In the genomic region with DNA sequence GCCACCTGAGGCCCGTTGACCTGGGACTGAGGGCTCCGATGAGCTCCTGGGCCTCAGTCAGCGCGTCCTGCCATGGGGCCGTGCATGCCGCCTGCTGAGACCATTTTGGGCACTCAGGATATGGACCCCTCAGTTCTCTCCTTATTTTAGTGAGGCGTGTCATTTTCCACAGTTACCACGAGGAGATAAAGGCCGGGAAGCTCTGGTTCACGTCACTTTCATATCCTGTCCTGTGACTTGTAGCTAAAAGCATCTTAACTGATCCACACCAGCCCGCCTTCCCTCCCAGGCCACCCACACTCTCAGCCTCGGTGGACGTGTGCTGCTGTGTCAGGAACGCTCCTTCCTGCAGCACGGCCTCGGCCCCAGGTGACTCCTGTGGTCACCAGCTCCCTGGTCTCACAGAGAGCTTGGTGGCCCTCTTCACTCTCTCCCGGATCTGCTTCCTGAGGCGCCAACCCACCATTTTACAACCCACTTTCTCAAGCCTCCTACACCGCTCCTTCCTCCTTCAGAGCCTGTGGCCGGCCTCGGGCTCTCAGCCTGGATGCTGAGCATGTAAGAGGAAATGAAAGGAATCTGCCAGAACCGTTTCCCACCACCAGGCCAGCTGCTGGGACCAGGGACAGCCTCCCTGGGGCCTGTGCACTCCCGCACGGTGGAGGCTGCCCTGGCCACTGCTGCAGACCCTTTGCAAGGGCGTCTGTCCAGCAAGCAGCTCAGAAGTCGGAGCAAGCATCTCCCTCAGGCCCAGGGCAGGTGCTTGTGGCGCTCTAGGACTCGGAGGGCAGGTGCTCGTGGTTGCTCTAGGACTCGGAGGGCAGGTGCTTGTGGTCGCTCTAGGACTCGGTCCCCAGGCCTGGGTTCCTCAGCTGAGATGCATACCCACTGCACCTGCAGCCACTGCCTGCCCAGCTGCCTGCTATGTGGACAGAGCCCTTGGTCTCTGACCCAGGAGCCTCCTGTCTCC, we compare ENCODE assay signal across 13 cellular contexts. TPM values are rescaled to one million over a fixed set of nuclear protein-coding genes. Genes with fewer than 3 reads are reported as not detected.
DNase-seq lines count a peak whose midpoint lies in the region; ATAC-seq and TF ChIP-seq lines count a peak whose summit lies in the region.
"Had no signal": no experiment of that assay in that cellular context is flagged by ENCODE, and none has a peak within 500 bp of the region (broad histone marks: within the 10 kb centered on the region; RNA-seq: fewer than 3 reads in every experiment).

No MANE protein-coding gene starts in this region.

- no peak for TF ChIP-seq CTCF in activated CD8-positive, alpha-beta T cell treated with anti-CD3 and anti-CD28 coated beads for 36 hours (IDR thresholded peaks at IDR 0.05)
- no peak for TF ChIP-seq CTCF in neural crest cell (conservative IDR thresholded peaks at IDR 0.05)
- TF ChIP-seq CTCF in GM23338 (conservative IDR thresholded peaks at IDR 0.05; ENCODE audit: low read depth in 2 of 2), result no peak

- H3F3A ChIP-seq in GM23338 (replicated peaks; ENCODE audit: low read depth), result no peaks in the 10 kb centered on the region

- peaks cover 65% of the 10 kb centered on the region for H3K4me1 Mint-ChIP-seq in activated CD4-positive, alpha-beta T cell treated with anti-CD3 and anti-CD28 coated beads, Interleukin-2, amount 10 ng/mL, durations not matched to agents 7 days and 5 days
- H3K4me1 Mint-ChIP-seq in activated CD8-positive, alpha-beta T cell treated with anti-CD3 and anti-CD28 coated beads for 36 hours (ENCODE audit: low read depth), result peaks cover 63% of the 10 kb centered on the region
- H3K4me1 Mint-ChIP-seq in neural crest cell, result peaks cover 42% of the 10 kb centered on the region
- H3K4me1 Mint-ChIP-seq in GM23338, result peaks cover 16% of the 10 kb centered on the region
- H3K4me1 Mint-ChIP-seq: memory B cell had no signal

- CTCF ChIA-PET in activated CD4-positive, alpha-beta T cell treated with anti-CD3 and anti-CD28 coated beads, Interleukin-2, amount 10 ng/mL, durations not matched to agents 7 days and 5 days (lab: Charles Lee), result interaction anchor here (0.9 to 4.1 kb wide), 5 partner anchors 9 to 84 kb away, joined by 3 to 22 read pairs (median 4); a partner anchor contains a TSS
- CTCF ChIA-PET in activated CD8-positive, alpha-beta T cell treated with anti-CD3 and anti-CD28 coated beads for 36 hours (lab: Charles Lee), result interaction anchor here (1.0 to 1.8 kb wide), 4 partner anchors 14 to 92 kb away, joined by 5 to 7 read pairs (median 5); a partner anchor contains a TSS

- no peak overlapping the region for H2AFZ ChIP-seq in GM23338
- H2AFZ ChIP-seq: parathyroid adenoma had no signal

- no peaks in the 10 kb centered on the region for H3K9me2 ChIP-seq in GM23338 (ENCODE audit: insufficient read depth)

- no peak overlapping the region for H3K4me3 ChIP-seq in GM23338
- H3K4me3 ChIP-seq: SJCRH30 had no signal

- H3K36me3 ChIP-seq in GM23338 (ENCODE audit: insufficient read depth), result no peaks in the 10 kb centered on the region
- H3K36me3 ChIP-seq: SJCRH30 had no signal

- no peaks in the 10 kb centered on the region for H3K27me3 Mint-ChIP-seq in activated CD4-positive, alpha-beta T cell treated with anti-CD3 and anti-CD28 coated beads, Interleukin-2, amount 10 ng/mL, durations not matched to agents 7 days and 5 days
- no peaks in the 10 kb centered on the region for H3K27me3 Mint-ChIP-seq in activated CD8-positive, alpha-beta T cell treated with anti-CD3 and anti-CD28 coated beads for 36 hours
- H3K27me3 Mint-ChIP-seq in neural crest cell (ENCODE audit: low read depth), result no peaks in the 10 kb centered on the region
- peaks cover 10% of the 10 kb centered on the region for H3K27me3 Mint-ChIP-seq in GM23338 (ENCODE audit: insufficient read depth, low read depth, poor library complexity)
- H3K27me3 Mint-ChIP-seq: memory B cell had no signal

- H3K79me2 ChIP-seq in GM23338 (replicated peaks; ENCODE audit: insufficient read depth), result no peaks in the 10 kb centered on the region
- H3K79me2 ChIP-seq: parathyroid adenoma had no signal

- no peaks in the 10 kb centered on the region for H3K4me1 ChIP-seq in GM23338 (ENCODE audit: insufficient read depth)

- H3K4me2 ChIP-seq in GM23338, result no peak overlapping the region

- intact Hi-C loops in activated CD8-positive, alpha-beta T cell treated with anti-CD3 and anti-CD28 coated beads for 36 hours (cut with micrococcal nuclease), result no loop called here

- H3K27ac ChIP-seq in GM23338 (ENCODE audit: low read depth), result no peak overlapping the region
- H3K27ac ChIP-seq: parathyroid adenoma, SJCRH30 had no signal

- DNase-seq in activated CD4-positive, alpha-beta T cell treated with anti-CD3 and anti-CD28 coated beads, Interleukin-2, amount 10 ng/mL, durations not matched to agents 7 days and 5 days, result no peak
- no peak for DNase-seq in activated CD4-positive, alpha-beta T cell treated with anti-CD3 and anti-CD28 coated beads, Interleukin-2, amount 50 U/mL, for 1 hour
- DNase-seq in NCI-H146 treated with DMSO at 0.1 percent for 48 hours (lab: John Stamatoyannopoulos, UW; ENCODE audit: unreplicated experiment) (peak; percentile 42), neural crest cell (ENCODE audit: low read depth, low spot score) (no peak), Kasumi-1 (lab: John Stamatoyannopoulos, UW) (no peak), GM23338 (ENCODE audit: low spot score) (no peak), NCI-H1930 (lab: John Stamatoyannopoulos, UW) (no peak)
- peak; percentile 46 for DNase-seq in activated CD8-positive, alpha-beta T cell treated with anti-CD3 and anti-CD28 coated beads for 36 hours
- DNase-seq: activated CD4-positive, CD25-positive, alpha-beta regulatory T cell treated with anti-CD3 and anti-CD28 coated beads, Interleukin-2, amount 50 U/mL, for 72 hours; NCI-H1417 treated with DMSO at 0.1 percent for 48 hours; SJCRH30 had no signal

- peak; percentile 14 for ATAC-seq in activated CD8-positive, alpha-beta T cell treated with anti-CD3 and anti-CD28 coated beads for 36 hours
- ATAC-seq in GM23338, result no peak

- POLR2A ChIA-PET in activated CD4-positive, alpha-beta T cell treated with anti-CD3 and anti-CD28 coated beads, Interleukin-2, amount 10 ng/mL, durations not matched to agents 7 days and 5 days (lab: Charles Lee), result interaction anchor here (1.0 kb wide), 1 partner anchor 16 kb away, joined by 3 read pairs; no protein-coding TSS in a partner anchor
- POLR2A ChIA-PET in activated CD8-positive, alpha-beta T cell treated with anti-CD3 and anti-CD28 coated beads for 36 hours (lab: Charles Lee), result interaction anchor here (0.6 to 2.0 kb wide), 9 partner anchors 9 to 92 kb away, joined by 3 to 10 read pairs (median 3); a partner anchor contains a TSS

- no peaks in the 10 kb centered on the region; the same call in 1 of the 2 replicates for H4K20me1 ChIP-seq in GM23338 (replicated peaks; ENCODE audit: insufficient read depth)

- no peaks in the 10 kb centered on the region for H3K9me3 Mint-ChIP-seq in activated CD4-positive, alpha-beta T cell treated with anti-CD3 and anti-CD28 coated beads, Interleukin-2, amount 10 ng/mL, durations not matched to agents 7 days and 5 days
- no peaks in the 10 kb centered on the region for H3K9me3 Mint-ChIP-seq in activated CD8-positive, alpha-beta T cell treated with anti-CD3 and anti-CD28 coated beads for 36 hours
- no peaks in the 10 kb centered on the region for H3K9me3 Mint-ChIP-seq in neural crest cell
- no peaks in the 10 kb centered on the region for H3K9me3 Mint-ChIP-seq in GM23338
- H3K9me3 Mint-ChIP-seq: memory B cell had no signal

- H3K27me3 ChIP-seq in GM23338 (ENCODE audit: insufficient read depth), result no peaks in the 10 kb centered on the region
- H3K27me3 ChIP-seq: SJCRH30 had no signal

- peak overlapping the region; percentile 90 for H3K27ac Mint-ChIP-seq in activated CD4-positive, alpha-beta T cell treated with anti-CD3 and anti-CD28 coated beads, Interleukin-2, amount 10 ng/mL, durations not matched to agents 7 days and 5 days
- H3K27ac Mint-ChIP-seq in activated CD8-positive, alpha-beta T cell treated with anti-CD3 and anti-CD28 coated beads for 36 hours, result peak overlapping the region; percentile 93
- H3K27ac Mint-ChIP-seq in neural crest cell (ENCODE audit: unreplicated experiment), result peak overlapping the region; percentile 76
- no peak overlapping the region for H3K27ac Mint-ChIP-seq in GM23338
- H3K27ac Mint-ChIP-seq: memory B cell had no signal

- peaks cover 15% of the 10 kb centered on the region for H3K36me3 Mint-ChIP-seq in activated CD4-positive, alpha-beta T cell treated with anti-CD3 and anti-CD28 coated beads, Interleukin-2, amount 10 ng/mL, durations not matched to agents 7 days and 5 days (ENCODE audit: low read depth)
- peaks cover 20% of the 10 kb centered on the region for H3K36me3 Mint-ChIP-seq in activated CD8-positive, alpha-beta T cell treated with anti-CD3 and anti-CD28 coated beads for 36 hours (ENCODE audit: low read depth)
- H3K36me3 Mint-ChIP-seq in neural crest cell (ENCODE audit: low read depth), result peaks cover 9% of the 10 kb centered on the region
- peaks cover 3% of the 10 kb centered on the region; the same call in 1 of the 3 replicates for H3K36me3 Mint-ChIP-seq in GM23338 (ENCODE audit: low read depth)

- no peak overlapping the region for H3K4me3 Mint-ChIP-seq in activated CD4-positive, alpha-beta T cell treated with anti-CD3 and anti-CD28 coated beads, Interleukin-2, amount 10 ng/mL, durations not matched to agents 7 days and 5 days
- H3K4me3 Mint-ChIP-seq in activated CD8-positive, alpha-beta T cell treated with anti-CD3 and anti-CD28 coated beads for 36 hours, result peak overlapping the region; percentile 48
- H3K4me3 Mint-ChIP-seq in neural crest cell, result no peak overlapping the region
- no peak overlapping the region for H3K4me3 Mint-ChIP-seq in GM23338
- H3K4me3 Mint-ChIP-seq: memory B cell had no signal

RNA-seq across cellular contexts. Expression of a gene that starts 23.9 kb away (rescaled TPM):
- total RNA-seq in activated CD4-positive, alpha-beta T cell treated with anti-CD3 and anti-CD28 coated beads, Interleukin-2, amount 10 ng/mL, durations not matched to agents 7 days and 5 days, result 100 to 1,000 TPM; 138 to 139 TPM
- 100 to 1,000 TPM; 250 to 260 TPM for total RNA-seq in activated CD8-positive, alpha-beta T cell treated with anti-CD3 and anti-CD28 coated beads for 36 hours
- total RNA-seq in neural crest cell, result 816 and 839 TPM in 2 replicates
- 692 and 849 TPM in 2 replicates for total RNA-seq in GM23338 (2014; rRNA removed; shearing (Covaris generic))
- 110 and 120 TPM in 2 replicates for polyA plus RNA-seq in GM23338 (2016; fragmentation: Nextera tagmentation; extraction: Ambion mirVana)

RNA-seq across cellular contexts. Expression of a gene that starts 56.3 kb away (rescaled TPM):
- total RNA-seq in activated CD4-positive, alpha-beta T cell treated with anti-CD3 and anti-CD28 coated beads, Interleukin-2, amount 10 ng/mL, durations not matched to agents 7 days and 5 days, result 100 to 1,000 TPM; 113 to 127 TPM
- 100 to 1,000 TPM; 139 to 140 TPM for total RNA-seq in activated CD8-positive, alpha-beta T cell treated with anti-CD3 and anti-CD28 coated beads for 36 hours
- total RNA-seq in neural crest cell, result 126 and 131 TPM in 2 replicates
- 110 and 122 TPM in 2 replicates for total RNA-seq in GM23338 (2014; rRNA removed; shearing (Covaris generic))
- 66.0 and 105 TPM in 2 replicates for polyA plus RNA-seq in GM23338 (2016; fragmentation: Nextera tagmentation; extraction: Ambion mirVana)

Comparison
In these comparisons a context has a peak if more than half of its experiments do, and no peak if none do; other contexts are left out.
1. DNase-seq: peak in NCI-H146 treated with DMSO at 0.1 percent for 48 hours (single experiment) and activated CD8-positive, alpha-beta T cell treated with anti-CD3 and anti-CD28 coated beads for 36 hours (single experiment); none in activated CD4-positive, alpha-beta T cell treated with anti-CD3 and anti-CD28 coated beads, Interleukin-2, amount 10 ng/mL, durations not matched to agents 7 days and 5 days (single experiment), activated CD4-positive, alpha-beta T cell treated with anti-CD3 and anti-CD28 coated beads, Interleukin-2, amount 50 U/mL, for 1 hour (single experiment), neural crest cell (single experiment), Kasumi-1 (0 of 2), GM23338 (single experiment) and NCI-H1930 (0 of 2).